8 cellular contexts compared by ENCODE assay signal in genomic region chr7:107890962-107891618, GRCh38. TPM values are rescaled to one million over a fixed set of nuclear protein-coding genes. Genes with fewer than 3 reads are reported as not detected.
A peak's percentile ranks its signal among the peaks of the same experiment; 100 is the strongest.
DNase-seq lines count a peak whose midpoint lies in the region; ATAC-seq and TF ChIP-seq lines count a peak whose summit lies in the region.

Gene DLD (plus strand): TSS chr7:107891183. CDS start chr7:107891251, 68 bp downstream.

- intact Hi-C loops in ovary (cut with DNase I) = loop anchor here in 1 of 4 donors (5.0 kb wide), 1 partner anchor 251 kb away; no protein-coding TSS in a partner anchor
- intact Hi-C loops in thyroid gland (cut with DNase I) = no loop called here

- no peak for TF ChIP-seq EP300 in ovary (IDR thresholded peaks at IDR 0.05)

- peak within 1 kb of the TSS; percentile 100 for H3K27ac Mint-ChIP-seq in activated naive CD8-positive, alpha-beta T cell
- peak within 1 kb of the TSS; percentile 98 for H3K27ac Mint-ChIP-seq in glutamatergic neuron (ENCODE audit: unreplicated experiment)

- peaks cover 50% of the 10 kb centered on the region for H3K4me1 Mint-ChIP-seq in activated naive CD8-positive, alpha-beta T cell (ENCODE audit: low read depth)
- H3K4me1 Mint-ChIP-seq in glutamatergic neuron (ENCODE audit: low read depth, unreplicated experiment) = peaks cover 14% of the 10 kb centered on the region

- H3K4me1 ChIP-seq in ovary (ENCODE audit: insufficient read depth) = peaks cover 2% of the 10 kb centered on the region
- peaks cover 17 to 21% of the 10 kb centered on the region in 2 donors for H3K4me1 ChIP-seq in thyroid gland

- no peak for TF ChIP-seq CTCF in GM06990 (IDR thresholded peaks at IDR 0.05; ENCODE audit: insufficient read depth, low read length, poor library complexity, severe bottlenecking)
- no peak for TF ChIP-seq CTCF in glutamatergic neuron (IDR thresholded peaks at IDR 0.05; ENCODE audit: partially characterized antibody, unreplicated experiment)
- TF ChIP-seq CTCF in ovary (IDR thresholded peaks at IDR 0.05) = peak in 2 of 3 donors; percentile 36 to 37
- peak in 2 of 6 experiments; percentile 12 to 27 for TF ChIP-seq CTCF in thyroid gland (IDR thresholded peaks at IDR 0.05)

- H3K9me3 ChIP-seq in ovary = no peaks in the 10 kb centered on the region
- H3K9me3 ChIP-seq in thyroid gland = no peaks in the 10 kb centered on the region

- H3K4me3 ChIP-seq in GM06990 (replicated peaks; ENCODE audit: low read depth, low read length) = peak within 1 kb of the TSS; percentile 92
- H3K4me3 ChIP-seq in ovary = peak within 1 kb of the TSS; percentile 80
- H3K4me3 ChIP-seq in thyroid gland (replicated peaks in 1 of 3) = peak within 1 kb of the TSS; percentile 31 to 61 (median 46)

- TF ChIP-seq POLR2A in ovary (IDR thresholded peaks at IDR 0.05) (peak; percentile 92), thyroid gland (IDR thresholded peaks at IDR 0.05) (peak in 1 of 2 donors; percentile 89)

- peak within 1 kb of the TSS; percentile 100 for H3K4me3 Mint-ChIP-seq in activated naive CD8-positive, alpha-beta T cell
- peak within 1 kb of the TSS; percentile 99 for H3K4me3 Mint-ChIP-seq in glutamatergic neuron (ENCODE audit: unreplicated experiment)

- H3K36me3 ChIP-seq in GM06990 (ENCODE audit: control insufficient read depth, insufficient read depth, low read length) = peaks cover 3% of the 10 kb centered on the region
- no peaks in the 10 kb centered on the region for H3K36me3 ChIP-seq in ovary
- H3K36me3 ChIP-seq in thyroid gland = peaks cover 0 to 4% of the 10 kb centered on the region in 2 donors

- H3K27me3 Mint-ChIP-seq in activated naive CD8-positive, alpha-beta T cell = no peaks in the 10 kb centered on the region
- H3K27me3 Mint-ChIP-seq in glutamatergic neuron (ENCODE audit: unreplicated experiment) = peaks cover 3% of the 10 kb centered on the region

- H3K36me3 Mint-ChIP-seq in activated naive CD8-positive, alpha-beta T cell = peaks cover 14% of the 10 kb centered on the region
- no peaks in the 10 kb centered on the region for H3K36me3 Mint-ChIP-seq in glutamatergic neuron (ENCODE audit: unreplicated experiment)

- H3K27me3 ChIP-seq in GM06990 (replicated peaks; ENCODE audit: control insufficient read depth, insufficient read depth, low read length) (no peaks in the 10 kb centered on the region), ovary (no peaks in the 10 kb centered on the region), thyroid gland (no peaks in the 10 kb centered on the region)

- H3K27ac ChIP-seq in ovary (peak within 1 kb of the TSS; percentile 84 to 87), thyroid gland (peak within 1 kb of the TSS; percentile 86 to 88 (median 86))

- 0 to 1% (median 0%) methylated on average over 54 of the region's 54 CpGs for WGBS in ovary, 3 donors
- WGBS in thyroid gland, 2 donors = 0% methylated on average over 50 to 52 of the region's 54 CpGs

- no peaks in the 10 kb centered on the region for H3K9me3 Mint-ChIP-seq in activated naive CD8-positive, alpha-beta T cell (ENCODE audit: low read depth)
- peaks cover 9% of the 10 kb centered on the region for H3K9me3 Mint-ChIP-seq in glutamatergic neuron (ENCODE audit: unreplicated experiment)

- peak; percentile 99 for ATAC-seq in HG02588 (IDR thresholded peaks at IDR 0.05; ENCODE audit: unreplicated experiment)

- DNase-seq in GM06990 (ENCODE audit: extremely low read depth, insufficient read length) (peak; percentile 93), NCI-H1092 treated with DMSO at 0.1 percent for 48 hours (lab: John Stamatoyannopoulos, UW) (peak; percentile 95), SKM-1 treated with dmso at 0.1 percent for 144 hours (lab: John Stamatoyannopoulos, UW; ENCODE audit: unreplicated experiment) (peak; percentile 84), glutamatergic neuron (peak; percentile 94), ovary (peak; percentile 91 to 96 (median 94)), thyroid gland (peak; percentile 91 to 93)

RNA-seq across cellular contexts. Expression of gene DLD, which starts in this region (rescaled TPM):
- total RNA-seq in glutamatergic neuron (ENCODE audit: unreplicated experiment) (75.9 TPM), ovary (10 to 100 TPM; 35.4 to 72.1 (median 49.7) TPM), thyroid gland (100 to 1,000 TPM; 108 to 343 (median 213) TPM)
- 10 to 100 TPM; 41.1 to 92.9 TPM for polyA plus RNA-seq in ovary

Comparison
In these comparisons a context has a peak if more than half of its experiments do, and no peak if none do; other contexts are left out.
1. Peak in every context shown above with its lines: DNase-seq, ATAC-seq, H3K4me3 ChIP-seq and H3K27ac ChIP-seq.
2. CTCF ChIP-seq: peak in ovary (2 of 3); none in GM06990 (single experiment) and glutamatergic neuron (single experiment).